Comparison of ENCODE assay signal across 33 cellular contexts in genomic region chr10:74610299-74610698, GRCh38.
"Had no signal": no experiment of that assay in that cellular context is flagged by ENCODE, and none has a peak within 500 bp of the region (broad histone marks: within the 10 kb centered on the region; RNA-seq: fewer than 3 reads in every experiment).

No MANE protein-coding gene starts in this region.

- H3K36me3 Mint-ChIP-seq: natural killer cell treated with Interleukin-12 subunit alpha and Interleukin-12 subunit beta and Interleukin-15 and Interleukin-18, amount 100 ng/mL, for 72 hours; type B pancreatic cell had no signal

- DNase-seq: naive thymus-derived CD8-positive, alpha-beta T cell; nephron progenitor cell; nucleus accumbens; ovary; posterior cingulate gyrus; psoas muscle; right cardiac atrium; spleen; stimulated activated CD4-positive, alpha-beta T cell treated with anti-CD3 and anti-CD28 coated beads, Interleukin-12 subunit alpha, Interleukin-12 subunit beta, amount 100 ng/mL, for 4 hours; stimulated activated CD4-positive, alpha-beta T cell treated with anti-CD3 and anti-CD28 coated beads, Interleukin-1b, Interleukin-23, amount 100 ng/mL, for 48 hours; stimulated activated CD4-positive, alpha-beta T cell treated with anti-CD3 and anti-CD28 coated beads, Interleukin-4, amount 100 ng/mL, for 1 hour; stimulated activated CD4-positive, alpha-beta T cell treated with anti-CD3 and anti-CD28 coated beads, Interleukin-4, amount 100 ng/mL, for 4 hours; stimulated activated CD8-positive, alpha-beta memory T cell treated with anti-CD3 and anti-CD28 coated beads, Interleukin-4, amount 100 ng/mL, for 48 hours; stimulated activated naive CD4-positive, alpha-beta T cell; stimulated activated naive CD8-positive, alpha-beta T cell treated with anti-CD3 and anti-CD28 coated beads, Interleukin-15, amount 100 ng/mL, for 72 hours; stimulated activated naive CD8-positive, alpha-beta T cell treated with anti-CD3 and anti-CD28 coated beads, Interleukin-15, Interleukin-2, amounts not matched to agents 100 U/mL and 50 U/mL, for 24 hours; substantia nigra; testis; tibial artery; transverse colon; upper lobe of right lung; uterus had no signal

- H3K36me3 ChIP-seq: neutrophil, ovary, tibial artery, transverse colon, upper lobe of right lung, uterus had no signal

- H3K27me3 Mint-ChIP-seq: naive thymus-derived CD8-positive, alpha-beta T cell; natural killer cell treated with Interleukin-12 subunit alpha and Interleukin-12 subunit beta and Interleukin-15 and Interleukin-18, amount 100 ng/mL, for 72 hours; progenitor cell of endocrine pancreas; stimulated activated memory B cell treated with anti-CD40 and anti-IgM and Interleukin-4, amounts not matched to agents 10 μg/mL and 1 μg/mL and 100 μg/mL, for 72 hours; stimulated activated naive CD8-positive, alpha-beta T cell treated with anti-CD3 and anti-CD28 coated beads, Interleukin-15, amount 100 ng/mL, for 72 hours; type B pancreatic cell had no signal

- ATAC-seq: naive thymus-derived CD8-positive, alpha-beta T cell; natural killer cell treated with Interleukin-12 subunit alpha and Interleukin-12 subunit beta and Interleukin-15 and Interleukin-18, amount 100 ng/mL, for 72 hours; psoas muscle; right cardiac atrium; sciatic nerve; stimulated activated memory B cell treated with anti-CD40 and anti-IgM and Interleukin-4, amounts not matched to agents 10 μg/mL and 1 μg/mL and 100 μg/mL, for 72 hours; stimulated activated naive CD8-positive, alpha-beta T cell treated with anti-CD3 and anti-CD28 coated beads, Interleukin-15, amount 100 ng/mL, for 72 hours; stimulated activated naive CD8-positive, alpha-beta T cell treated with anti-CD3 and anti-CD28 coated beads, Interleukin-15, Interleukin-2, amounts not matched to agents 100 U/mL and 50 U/mL, for 24 hours; upper lobe of right lung had no signal

- H3K27me3 ChIP-seq: neutrophil, ovary, spleen, suprapubic skin, testis, tibial artery, transverse colon, upper lobe of right lung, uterus had no signal

- H3K4me3 ChIP-seq: ovary, psoas muscle, skin epidermis, smooth muscle cell, spleen, suprapubic skin, testis, tibial artery, transverse colon, upper lobe of right lung, uterus had no signal

- H3K27ac ChIP-seq: neutrophil, ovary, parathyroid adenoma, psoas muscle, skin epidermis, spleen, suprapubic skin, testis, tibial artery, transverse colon, upper lobe of right lung, uterus had no signal

- H3K4me2 ChIP-seq: smooth muscle cell had no signal

- H3K4me1 Mint-ChIP-seq: nephron progenitor cell; neural crest cell; stimulated activated naive CD8-positive, alpha-beta T cell treated with anti-CD3 and anti-CD28 coated beads, Interleukin-15, amount 100 ng/mL, for 72 hours had no signal

- H3K9me3 Mint-ChIP-seq: natural killer cell treated with Interleukin-12 subunit alpha and Interleukin-12 subunit beta and Interleukin-15 and Interleukin-18, amount 100 ng/mL, for 72 hours; nephron progenitor cell; stimulated activated naive CD8-positive, alpha-beta T cell treated with anti-CD3 and anti-CD28 coated beads, Interleukin-15, amount 100 ng/mL, for 72 hours had no signal

- H3K4me3 Mint-ChIP-seq: naive thymus-derived CD8-positive, alpha-beta T cell; natural killer cell treated with Interleukin-12 subunit alpha and Interleukin-12 subunit beta and Interleukin-15 and Interleukin-18, amount 100 ng/mL, for 72 hours; nephron progenitor cell; neural crest cell; stimulated activated memory B cell treated with anti-CD40 and anti-IgM and Interleukin-4, amounts not matched to agents 10 μg/mL and 1 μg/mL and 100 μg/mL, for 72 hours; stimulated activated naive CD8-positive, alpha-beta T cell treated with anti-CD3 and anti-CD28 coated beads, Interleukin-15, amount 100 ng/mL, for 72 hours; type B pancreatic cell had no signal

- H3K9ac ChIP-seq: parathyroid adenoma had no signal

- H3K27ac Mint-ChIP-seq: natural killer cell treated with Interleukin-12 subunit alpha and Interleukin-12 subunit beta and Interleukin-15 and Interleukin-18, amount 100 ng/mL, for 72 hours; progenitor cell of endocrine pancreas; stimulated activated memory B cell treated with anti-CD40 and anti-IgM and Interleukin-4, amounts not matched to agents 10 μg/mL and 1 μg/mL and 100 μg/mL, for 72 hours; stimulated activated naive CD8-positive, alpha-beta T cell treated with anti-CD3 and anti-CD28 coated beads, Interleukin-15, amount 100 ng/mL, for 72 hours; type B pancreatic cell had no signal

- H3K4me1 ChIP-seq: parathyroid adenoma, psoas muscle, spleen, suprapubic skin, testis, tibial artery, transverse colon, upper lobe of right lung, uterus had no signal

- H3K9me3 ChIP-seq: neutrophil, ovary, psoas muscle, spleen, suprapubic skin, testis, tibial artery, upper lobe of right lung, uterus had no signal

- H2AFZ ChIP-seq: parathyroid adenoma had no signal
